1 cellular context compared by ENCODE assay signal in the genomic region with DNA sequence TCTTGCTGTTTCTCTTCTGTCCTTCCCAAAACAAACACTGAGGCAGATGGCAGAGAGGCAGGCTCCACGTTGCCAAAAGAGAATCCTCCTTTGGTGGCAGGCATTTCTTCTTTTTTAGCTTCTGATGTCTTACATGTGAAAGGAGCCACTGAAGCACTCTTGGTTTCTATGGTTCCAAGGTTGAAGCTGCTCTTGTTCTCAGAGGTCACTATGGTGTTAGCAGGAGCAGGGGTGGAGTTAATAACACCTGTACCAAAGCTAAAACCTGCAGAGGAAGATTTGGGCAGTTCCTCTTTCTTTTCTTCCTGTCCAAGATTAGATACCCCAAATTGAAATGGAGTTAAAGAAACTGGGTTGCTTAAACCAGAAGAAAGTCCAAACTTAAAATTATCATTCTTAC.
TF ChIP-seq lines count a peak whose summit lies in the region.

No MANE protein-coding gene starts in this region.

TF ChIP-seq in HepG2, 621 proteins besides CTCF, POLR2A, EP300 and RAD21:
- peak; percentile 70 for TF ChIP-seq RBM22 (optimal IDR thresholded peaks at IDR 0.05; ENCODE audit: low read length)
- no peak for TF ChIP-seq ATF7-NPFF (CRISPR knock-in tag; IDR thresholded peaks at IDR 0.05; ENCODE audit: low read depth)
TF ChIP-seq in HepG2: peak in this region for 1.
